In the genomic region with DNA sequence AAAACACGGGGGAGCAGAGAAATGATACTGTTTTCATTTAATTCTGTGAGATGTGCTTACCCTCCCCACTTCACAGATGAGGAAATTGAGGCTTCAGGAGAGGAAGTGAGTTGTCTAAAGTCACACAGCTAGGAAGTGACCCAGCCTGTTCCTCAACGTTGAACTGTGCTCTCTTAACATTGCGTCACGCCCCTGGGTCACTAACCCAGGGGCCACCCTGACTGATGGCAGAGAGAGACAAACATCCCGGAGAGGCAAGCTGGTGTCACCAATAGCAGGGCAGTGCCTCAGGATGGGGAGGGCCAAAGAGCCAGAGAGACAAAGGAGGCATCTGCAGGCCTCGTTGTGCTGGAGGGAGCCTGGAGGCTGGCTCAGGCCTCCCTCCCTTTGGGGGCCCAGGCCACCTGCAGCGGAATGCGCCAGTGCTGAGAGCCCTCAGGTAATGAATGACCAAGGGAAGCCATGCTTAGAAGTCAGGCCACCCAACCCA, we compare ENCODE assay signal across 1 cellular context.
A peak's percentile ranks its signal among the peaks of the same experiment; 100 is the strongest.
TF ChIP-seq lines count a peak whose summit lies in the region.

No MANE protein-coding gene starts in this region.

TF ChIP-seq in K562, 482 proteins besides CTCF, POLR2A, EP300 and RAD21 (continued from another document and continues in another):
- TF ChIP-seq REST (CRISPR knock-in tag; IDR thresholded peaks at IDR 0.05; ENCODE audit: low read depth): peak; percentile 13; the same call in 1 of the 2 replicates
- peak; percentile 26; the same call in 1 of the 2 replicates for TF ChIP-seq NKRF (IDR thresholded peaks at IDR 0.05; ENCODE audit: borderline replicate concordance)
- TF ChIP-seq, protein P1, sequence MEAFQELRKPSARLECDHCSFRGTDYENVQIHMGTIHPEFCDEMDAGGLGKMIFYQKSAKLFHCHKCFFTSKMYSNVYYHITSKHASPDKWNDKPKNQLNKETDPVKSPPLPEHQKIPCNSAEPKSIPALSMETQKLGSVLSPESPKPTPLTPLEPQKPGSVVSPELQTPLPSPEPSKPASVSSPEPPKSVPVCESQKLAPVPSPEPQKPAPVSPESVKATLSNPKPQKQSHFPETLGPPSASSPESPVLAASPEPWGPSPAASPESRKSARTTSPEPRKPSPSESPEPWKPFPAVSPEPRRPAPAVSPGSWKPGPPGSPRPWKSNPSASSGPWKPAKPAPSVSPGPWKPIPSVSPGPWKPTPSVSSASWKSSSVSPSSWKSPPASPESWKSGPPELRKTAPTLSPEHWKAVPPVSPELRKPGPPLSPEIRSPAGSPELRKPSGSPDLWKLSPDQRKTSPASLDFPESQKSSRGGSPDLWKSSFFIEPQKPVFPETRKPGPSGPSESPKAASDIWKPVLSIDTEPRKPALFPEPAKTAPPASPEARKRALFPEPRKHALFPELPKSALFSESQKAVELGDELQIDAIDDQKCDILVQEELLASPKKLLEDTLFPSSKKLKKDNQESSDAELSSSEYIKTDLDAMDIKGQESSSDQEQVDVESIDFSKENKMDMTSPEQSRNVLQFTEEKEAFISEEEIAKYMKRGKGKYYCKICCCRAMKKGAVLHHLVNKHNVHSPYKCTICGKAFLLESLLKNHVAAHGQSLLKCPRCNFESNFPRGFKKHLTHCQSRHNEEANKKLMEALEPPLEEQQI (IDR thresholded peaks at IDR 0.05): no peak
- TF ChIP-seq ELF1 (tag; IDR thresholded peaks at IDR 0.05): peak; percentile 44; the same call in 1 of the 2 replicates
- peak in 1 of 2 experiments; percentile 56; a peak in 1 of 4 replicates for TF ChIP-seq ETV6 (IDR thresholded peaks at IDR 0.05; ENCODE audit: borderline replicate concordance in 1 of 2, low read depth in 2 of 2, low read length in 1 of 2)
- TF ChIP-seq ETV6 (CRISPR knock-in tag; IDR thresholded peaks at IDR 0.05; ENCODE audit: borderline replicate concordance): no peak
- no peak for TF ChIP-seq SLC30A9 (CRISPR knock-in tag; IDR thresholded peaks at IDR 0.05)
- peak; percentile 76 for TF ChIP-seq NCOA4 (IDR thresholded peaks at IDR 0.05; ENCODE audit: partially characterized antibody)
- TF ChIP-seq ZNF644 (tag; IDR thresholded peaks at IDR 0.05; ENCODE audit: low read depth): no peak
- no peak for TF ChIP-seq PREB (CRISPR knock-in tag; IDR thresholded peaks at IDR 0.05)
- TF ChIP-seq U2AF2 (optimal IDR thresholded peaks at IDR 0.05; ENCODE audit: low read depth, low read length): no peak
- TF ChIP-seq PTTG1 (tag; IDR thresholded peaks at IDR 0.05; ENCODE audit: low read depth): no peak
- TF ChIP-seq RBM25 (IDR thresholded peaks at IDR 0.05; ENCODE audit: low read depth, low read length, severe bottlenecking): peak; percentile 97
- peak; percentile 95 for TF ChIP-seq HDAC2 (IDR thresholded peaks at IDR 0.05)
- peak; percentile 54; the same call in 1 of the 2 replicates for TF ChIP-seq NR2F6 (CRISPR knock-in tag; IDR thresholded peaks at IDR 0.05)
- peak; percentile 51; the same call in 1 of the 2 replicates for TF ChIP-seq ESRRA (IDR thresholded peaks at IDR 0.05; ENCODE audit: borderline replicate concordance, low read depth)
- TF ChIP-seq DIDO1 (tag; IDR thresholded peaks at IDR 0.05; ENCODE audit: low read depth): 0 out of 2 replicates have a peak, but pooled peaks have one; percentile 52
- TF ChIP-seq ZBED1 (IDR thresholded peaks at IDR 0.05): no peak
- TF ChIP-seq TRIM28 (IDR thresholded peaks at IDR 0.05): peak; percentile 47; the same call in 1 of the 2 replicates
- TF ChIP-seq CBX3 (IDR thresholded peaks at IDR 0.05; ENCODE audit: borderline replicate concordance in 1 of 2, low read length in 2 of 2): peak in 1 of 2 experiments; percentile 70; a peak in 2 of 3 replicates
- TF ChIP-seq CEBPG (CRISPR knock-in tag; IDR thresholded peaks at IDR 0.05): peak; percentile 95
- TF ChIP-seq CEBPG (tag; conservative IDR thresholded peaks at IDR 0.05 in 1 of 2, IDR thresholded peaks at IDR 0.05 in 1 of 2): peak; percentile 91 to 95
- no peak for TF ChIP-seq CHD2 (IDR thresholded peaks at IDR 0.05; ENCODE audit: low read depth, low read length)
- TF ChIP-seq RCOR1 (IDR thresholded peaks at IDR 0.05; ENCODE audit: borderline replicate concordance in 1 of 2, low read depth in 2 of 2, low read length in 2 of 2): peak; percentile 79 to 95; a peak in 3 of 4 replicates
- TF ChIP-seq HDAC1 (IDR thresholded peaks at IDR 0.05): peak; percentile 10 to 44; a peak in 2 of 4 replicates
- peak; percentile 48; the same call in 1 of the 2 replicates for TF ChIP-seq GABPA (tag; conservative IDR thresholded peaks at IDR 0.05; ENCODE audit: low read depth)
- TF ChIP-seq, protein P2, sequence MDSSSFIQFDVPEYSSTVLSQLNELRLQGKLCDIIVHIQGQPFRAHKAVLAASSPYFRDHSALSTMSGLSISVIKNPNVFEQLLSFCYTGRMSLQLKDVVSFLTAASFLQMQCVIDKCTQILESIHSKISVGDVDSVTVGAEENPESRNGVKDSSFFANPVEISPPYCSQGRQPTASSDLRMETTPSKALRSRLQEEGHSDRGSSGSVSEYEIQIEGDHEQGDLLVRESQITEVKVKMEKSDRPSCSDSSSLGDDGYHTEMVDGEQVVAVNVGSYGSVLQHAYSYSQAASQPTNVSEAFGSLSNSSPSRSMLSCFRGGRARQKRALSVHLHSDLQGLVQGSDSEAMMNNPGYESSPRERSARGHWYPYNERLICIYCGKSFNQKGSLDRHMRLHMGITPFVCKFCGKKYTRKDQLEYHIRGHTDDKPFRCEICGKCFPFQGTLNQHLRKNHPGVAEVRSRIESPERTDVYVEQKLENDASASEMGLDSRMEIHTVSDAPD (CRISPR knock-in tag; IDR thresholded peaks at IDR 0.05): peak; percentile 41; the same call in 1 of the 2 replicates
- TF ChIP-seq, protein P3, sequence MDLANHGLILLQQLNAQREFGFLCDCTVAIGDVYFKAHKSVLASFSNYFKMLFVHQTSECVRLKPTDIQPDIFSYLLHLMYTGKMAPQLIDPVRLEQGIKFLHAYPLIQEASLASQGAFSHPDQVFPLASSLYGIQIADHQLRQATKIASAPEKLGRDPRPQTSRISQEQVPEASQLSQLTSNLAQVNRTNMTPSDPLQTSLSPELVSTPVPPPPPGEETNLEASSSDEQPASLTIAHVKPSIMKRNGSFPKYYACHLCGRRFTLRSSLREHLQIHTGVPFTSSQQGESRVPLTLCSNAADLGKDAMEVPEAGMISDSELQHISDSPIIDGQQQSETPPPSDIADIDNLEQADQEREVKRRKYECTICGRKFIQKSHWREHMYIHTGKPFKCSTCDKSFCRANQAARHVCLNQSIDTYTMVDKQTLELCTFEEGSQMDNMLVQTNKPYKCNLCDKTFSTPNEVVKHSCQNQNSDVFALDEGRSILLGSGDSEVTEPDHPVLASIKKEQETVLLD (IDR thresholded peaks at IDR 0.05): peak; percentile 16; the same call in 1 of the 2 replicates
- TF ChIP-seq CREB3 (tag; conservative IDR thresholded peaks at IDR 0.05; ENCODE audit: low read depth): 0 out of 2 replicates have a peak, but pooled peaks have one; percentile 21
- peak; percentile 50 for TF ChIP-seq RBM39 (optimal IDR thresholded peaks at IDR 0.05; ENCODE audit: low read depth, low read length)
- no peak for TF ChIP-seq HIVEP1 (CRISPR knock-in tag; IDR thresholded peaks at IDR 0.05)
- TF ChIP-seq ZNF24 (IDR thresholded peaks at IDR 0.05): 0 out of 2 replicates have a peak, but pooled peaks have one; percentile 46
- TF ChIP-seq PHB (CRISPR knock-in tag; IDR thresholded peaks at IDR 0.05): no peak
- peak; percentile 61; the same call in 1 of the 2 replicates for TF ChIP-seq DMBX1 (CRISPR knock-in tag; IDR thresholded peaks at IDR 0.05; ENCODE audit: borderline replicate concordance)
- TF ChIP-seq RREB1 (CRISPR knock-in tag; IDR thresholded peaks at IDR 0.05): 0 out of 2 replicates have a peak, but pooled peaks have one; percentile 53
- 0 out of 2 replicates have a peak, but pooled peaks have one; percentile 30 for TF ChIP-seq MTA1 (IDR thresholded peaks at IDR 0.05; ENCODE audit: borderline replicate concordance)
- TF ChIP-seq TAL1 (IDR thresholded peaks at IDR 0.05): 0 out of 2 replicates have a peak, but pooled peaks have one; percentile 6
- TF ChIP-seq ZNF584 (CRISPR knock-in tag; IDR thresholded peaks at IDR 0.05; ENCODE audit: low read depth): no peak
- TF ChIP-seq COPS2 (conservative IDR thresholded peaks at IDR 0.05): no peak
- 0 out of 2 replicates have a peak, but pooled peaks have one; percentile 26 for TF ChIP-seq ZKSCAN8 (CRISPR knock-in tag; IDR thresholded peaks at IDR 0.05)
